19 cellular contexts compared by ENCODE assay signal in genomic region chr2:122032264-122032645, GRCh38.
"Had no signal": no experiment of that assay in that cellular context is flagged by ENCODE, and none has a peak within 500 bp of the region (broad histone marks: within the 10 kb centered on the region; RNA-seq: fewer than 3 reads in every experiment).

No MANE protein-coding gene starts in this region.

- H3K4me1 Mint-ChIP-seq: naive B cell; stimulated activated naive B cell treated with anti-CD40 and anti-IgM and Interleukin-4, amounts not matched to agents 10 μg/mL and 1 μg/mL and 100 μg/mL, for 72 hours had no signal

- H3K4me3 ChIP-seq: colonic mucosa, hepatocyte, left ventricle myocardium inferior, spleen had no signal

- H3K27ac Mint-ChIP-seq: endodermal cell; naive B cell; stimulated activated naive B cell treated with anti-CD40 and anti-IgM and Interleukin-4, amounts not matched to agents 10 μg/mL and 1 μg/mL and 100 μg/mL, for 72 hours had no signal

- H3K4me2 ChIP-seq: hepatocyte had no signal

- H3K36me3 Mint-ChIP-seq: naive B cell; stimulated activated naive B cell treated with anti-CD40 and anti-IgM and Interleukin-4, amounts not matched to agents 10 μg/mL and 1 μg/mL and 100 μg/mL, for 72 hours had no signal

- H3K27me3 ChIP-seq: colonic mucosa, foreskin keratinocyte, spleen had no signal

- H3K36me3 ChIP-seq: colonic mucosa, left ventricle myocardium inferior, neutrophil, spleen had no signal

- H3K4me3 Mint-ChIP-seq: endodermal cell; naive B cell; nephron; stimulated activated naive B cell treated with anti-CD40 and anti-IgM and Interleukin-4, amounts not matched to agents 10 μg/mL and 1 μg/mL and 100 μg/mL, for 72 hours had no signal

- H2AFZ ChIP-seq: hepatocyte had no signal

- H3K27me3 Mint-ChIP-seq: stimulated activated naive B cell treated with anti-CD40 and anti-IgM and Interleukin-4, amounts not matched to agents 10 μg/mL and 1 μg/mL and 100 μg/mL, for 72 hours had no signal

- H3K9me3 ChIP-seq: colonic mucosa, left ventricle myocardium inferior, neutrophil, spleen had no signal

- H3K9me3 Mint-ChIP-seq: endodermal cell; naive B cell; stimulated activated naive B cell treated with anti-CD40 and anti-IgM and Interleukin-4, amounts not matched to agents 10 μg/mL and 1 μg/mL and 100 μg/mL, for 72 hours had no signal

- H3K79me2 ChIP-seq: hepatocyte had no signal

- ATAC-seq: foreskin keratinocyte, left cardiac atrium had no signal

- H3K4me1 ChIP-seq: colonic mucosa, foreskin keratinocyte, left ventricle myocardium inferior had no signal

- H3K27ac ChIP-seq: colonic mucosa, foreskin keratinocyte, hepatocyte, left ventricle myocardium inferior, neutrophil, spleen had no signal

- DNase-seq: colonic mucosa; dermis blood vessel endothelial cell; endodermal cell; erythroblast; foreskin keratinocyte; kidney; mesendoderm; naive B cell; spleen; stimulated activated CD4-positive, alpha-beta T cell treated with anti-CD3 and anti-CD28 coated beads, Interleukin-15, amount 100 ng/mL, for 24 hours; stimulated activated CD4-positive, alpha-beta T cell treated with anti-CD3 and anti-CD28 coated beads, Interleukin-1b, Interleukin-23, amount 100 ng/mL, for 48 hours; stimulated activated CD4-positive, alpha-beta T cell treated with anti-CD3 and anti-CD28 coated beads, Interleukin-4, amount 100 ng/mL, for 4 hours; stimulated activated naive B cell treated with anti-CD40 and anti-IgM and Interleukin-4, amounts not matched to agents 10 μg/mL and 1 μg/mL and 100 μg/mL, for 72 hours; trophoblast cell had no signal
